1 cellular context compared by ENCODE assay signal in genomic region chr9:129005336-129005997, GRCh38.
TF ChIP-seq lines count a peak whose summit lies in the region.

No MANE protein-coding gene starts in this region.

TF ChIP-seq in WTC11, 78 proteins besides CTCF, POLR2A, EP300 and RAD21 (continued from another document):
- no peak for TF ChIP-seq ESRRA (CRISPR knock-in tag; IDR thresholded peaks at IDR 0.05; ENCODE audit: borderline replicate concordance)
- TF ChIP-seq PREB (CRISPR knock-in tag; IDR thresholded peaks at IDR 0.05; ENCODE audit: borderline replicate concordance), result no peak
- no peak for TF ChIP-seq ZNF138 (CRISPR knock-in tag; conservative IDR thresholded peaks at IDR 0.05)
- no peak for TF ChIP-seq FOXK1 (CRISPR knock-in tag; IDR thresholded peaks at IDR 0.05)
- TF ChIP-seq TCF7 (CRISPR knock-in tag; IDR thresholded peaks at IDR 0.05; ENCODE audit: low read depth), result no peak
- no peak for TF ChIP-seq MXD4 (CRISPR knock-in tag; IDR thresholded peaks at IDR 0.05; ENCODE audit: borderline replicate concordance)
- no peak for TF ChIP-seq ATF6 (CRISPR knock-in tag; IDR thresholded peaks at IDR 0.05)
- no peak for TF ChIP-seq GTF2I (CRISPR knock-in tag; conservative IDR thresholded peaks at IDR 0.05)
- TF ChIP-seq TEAD4 (CRISPR knock-in tag; IDR thresholded peaks at IDR 0.05), result no peak
- no peak for TF ChIP-seq KAT7 (CRISPR knock-in tag; IDR thresholded peaks at IDR 0.05; ENCODE audit: borderline replicate concordance)
- no peak for TF ChIP-seq ZNF121 (CRISPR knock-in tag; IDR thresholded peaks at IDR 0.05)
- no peak for TF ChIP-seq IRF1 (CRISPR knock-in tag; IDR thresholded peaks at IDR 0.05)
- no peak for TF ChIP-seq ZNF232 (CRISPR knock-in tag; IDR thresholded peaks at IDR 0.05)
- no peak for TF ChIP-seq NFYB (CRISPR knock-in tag; conservative IDR thresholded peaks at IDR 0.05; ENCODE audit: low read depth)
- TF ChIP-seq CBFB (CRISPR knock-in tag; IDR thresholded peaks at IDR 0.05; ENCODE audit: low read depth), result no peak
- no peak for TF ChIP-seq ZNF317 (CRISPR knock-in tag; IDR thresholded peaks at IDR 0.05; ENCODE audit: borderline replicate concordance, low read depth)
